Comparison of ENCODE assay signal across 34 cellular contexts in genomic region chr13:91384891-91385290, GRCh38. TPM values are rescaled to one million over a fixed set of nuclear protein-coding genes. Genes with fewer than 3 reads are reported as not detected.
"Had no signal": no experiment of that assay in that cellular context is flagged by ENCODE, and none has a peak within 500 bp of the region (broad histone marks: within the 10 kb centered on the region; RNA-seq: fewer than 3 reads in every experiment).

No MANE protein-coding gene starts in this region.

- FAIRE-seq: astrocyte, TTC549 had no signal

- H3K27ac ChIP-seq: adrenal gland, body of pancreas, brain microvascular endothelial cell, breast epithelium, VCaP had no signal

- H3K27me3 ChIP-seq: body of pancreas had no signal

- H3K4me3 ChIP-seq: adrenal gland, body of pancreas, breast epithelium had no signal

- H3K4me1 ChIP-seq: adrenal gland, body of pancreas, breast epithelium had no signal

- ATAC-seq: activated CD8-positive, alpha-beta T cell treated with anti-CD3 and anti-CD28 coated beads for 36 hours; activated naive CD4-positive, alpha-beta T cell treated with anti-CD3 and anti-CD28 coated beads, Interleukin-2, amount 50 U/mL, for 72 hours; activated T-cell treated with anti-CD3 and anti-CD28 coated beads, Interleukin-2, amount 50 U/mL, for 4 hours; activated T-cell treated with anti-CD3 and anti-CD28 coated beads, Interleukin-2, amount 50 U/mL, for 72 hours; activated T-helper 17 cell treated with anti-CD3 and anti-CD28 coated beads, Interleukin-2, amount 50 U/mL, for 72 hours; body of pancreas had no signal

- H3K9me3 ChIP-seq: adrenal gland, body of pancreas, breast epithelium had no signal

- H3K36me3 ChIP-seq: adrenal gland, brain microvascular endothelial cell, breast epithelium had no signal

- DNase-seq: activated B cell treated with CpG ODN at 0.5 μM for 24 hours; activated CD4-positive, alpha-beta memory T cell treated with anti-CD3 and anti-CD28 coated beads for 36 hours; activated CD4-positive, alpha-beta T cell treated with anti-CD3 and anti-CD28 coated beads for 4 hours; activated CD4-positive, alpha-beta T cell treated with anti-CD3 and anti-CD28 coated beads, Interleukin-2, amount 10 ng/mL, durations not matched to agents 24 days and 14 days; activated CD4-positive, alpha-beta T cell treated with anti-CD3 and anti-CD28 coated beads, Interleukin-2, amount 50 U/mL, for 1 hour; activated CD4-positive, alpha-beta T cell treated with anti-CD3 and anti-CD28 coated beads, Interleukin-2, amount 50 U/mL, for 4 hours; activated CD4-positive, CD25-positive, alpha-beta regulatory T cell treated with anti-CD3 and anti-CD28 coated beads, Interleukin-2, amount 50 U/mL, for 72 hours; activated CD8-positive, alpha-beta memory T cell treated with anti-CD3 and anti-CD28 coated beads, Interleukin-2, amount 50 U/mL, for 4 hours; activated CD8-positive, alpha-beta T cell treated with anti-CD3 and anti-CD28 coated beads for 36 hours; activated effector memory CD4-positive, alpha-beta T cell treated with anti-CD3 and anti-CD28 coated beads, Interleukin-2, amount 50 U/mL, for 16 hours; activated gamma-delta T cell treated with Interleukin-2 at 50 U/mL for 16 hours; activated naive CD4-positive, alpha-beta T cell; activated naive CD4-positive, alpha-beta T cell treated with anti-CD3 and anti-CD28 coated beads for 36 hours; activated naive CD4-positive, alpha-beta T cell treated with anti-CD3 and anti-CD28 coated beads, Interleukin-2, amount 50 U/mL, for 16 hours; activated naive CD8-positive, alpha-beta T cell treated with anti-CD3 and anti-CD28 coated beads for 36 hours; activated T-cell treated with anti-CD3 and anti-CD28 coated beads for 4 hours; activated T-cell treated with anti-CD3 and anti-CD28 coated beads, Interleukin-2, amount 50 U/mL, for 1 hour; activated T-cell treated with anti-CD3 and anti-CD28 coated beads, Interleukin-2, amount 50 U/mL, for 4 hours; activated T-cell treated with anti-CD3 and anti-CD28 coated beads, Interleukin-2, amount 50 U/mL, for 72 hours; adrenal gland; amniotic stem cell; aorta; body of pancreas; brain microvascular endothelial cell; central memory CD4-positive, alpha-beta T cell; T-helper 2 cell; T-helper 9 cell had no signal

RNA-seq across cellular contexts. Expression of gene GPC5, which starts 13.5 kb away (rescaled TPM):
- total RNA-seq: activated CD4-positive, alpha-beta T cell treated with anti-CD3 and anti-CD28 coated beads, Interleukin-2, amount 10 ng/mL, durations not matched to agents 24 days and 14 days; activated T-helper 1 cell treated with anti-CD3 and anti-CD28 coated beads, Interleukin-12 subunit alpha, Interleukin-12 subunit beta, Interleukin-2, Interleukin-4 antibody, amounts not matched to agents 30 ng/mL and 10 ng/mL and 1 ng/mL, durations not matched to agents 14 hours and 24 hours and 36 hours; body of pancreas had no signal
- polyA plus RNA-seq: aorta had no signal
